8 cellular contexts compared by ENCODE assay signal in the genomic region with DNA sequence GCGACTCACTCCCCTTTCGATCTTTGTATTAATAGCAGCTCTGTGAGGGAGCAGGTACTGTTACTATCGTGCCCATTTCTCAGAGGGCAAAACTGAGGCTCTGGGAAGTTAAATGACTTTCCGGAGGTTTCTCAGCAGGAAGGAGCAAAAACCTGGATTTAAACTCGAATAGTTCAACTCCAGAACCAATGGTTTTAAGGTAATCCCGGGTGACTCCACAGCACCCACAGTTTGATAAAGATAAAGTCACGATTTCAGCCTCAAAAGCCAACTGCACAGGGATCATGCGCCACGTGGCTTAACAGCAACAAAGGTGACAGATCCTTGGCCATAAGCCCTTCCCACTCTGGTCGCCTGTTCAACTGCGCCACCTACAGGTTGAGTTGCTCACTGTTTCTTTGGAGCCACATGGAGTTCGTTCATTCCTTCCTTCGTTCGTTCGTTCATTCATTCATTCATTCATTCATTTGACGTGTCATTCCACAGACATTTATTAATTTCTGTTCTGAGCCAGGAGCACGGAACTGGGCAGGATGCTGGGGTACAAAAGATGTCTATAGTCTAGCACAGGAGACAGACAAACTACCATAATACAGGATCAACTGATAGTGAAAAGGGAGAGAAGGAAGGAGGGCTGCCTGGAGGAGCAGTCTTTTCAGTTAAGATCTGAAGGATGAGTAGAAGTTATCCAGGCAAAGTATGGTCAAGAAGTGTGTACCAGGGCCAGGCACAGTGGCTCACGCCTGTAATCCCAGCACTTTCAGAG.
A peak's percentile ranks its signal among the peaks of the same experiment; 100 is the strongest.
DNase-seq lines count a peak whose midpoint lies in the region; ATAC-seq and TF ChIP-seq lines count a peak whose summit lies in the region.

No MANE protein-coding gene starts in this region.

- H3K9me3 Mint-ChIP-seq in activated CD4-positive, alpha-beta memory T cell treated with anti-CD3 and anti-CD28 coated beads, Interleukin-2, amount 10 ng/mL, durations not matched to agents 7 days and 5 days: no peaks in the 10 kb centered on the region
- peaks cover 0 to 5% (median 0%) of the 10 kb centered on the region in 11 donors for H3K9me3 Mint-ChIP-seq in naive thymus-derived CD4-positive, alpha-beta T cell

- H3K27me3 ChIP-seq in A673 (replicated peaks; ENCODE audit: insufficient read depth, low read depth, low read length, poor library complexity) (peaks cover 31% of the 10 kb centered on the region), suprapubic skin (peaks cover 19% of the 10 kb centered on the region)
- H3K27me3 ChIP-seq in naive thymus-derived CD4-positive, alpha-beta T cell (ENCODE audit: control insufficient read depth in 2 of 2, insufficient read depth in 2 of 2, low read length in 2 of 2): no peaks in the 10 kb centered on the region

- no peak overlapping the region for H3K4me3 ChIP-seq in A673 (ENCODE audit: low read depth, low read length, poor library complexity, severe bottlenecking)
- no peak overlapping the region for H3K4me3 ChIP-seq in GM12865 (ENCODE audit: low read depth, low read length)
- H3K4me3 ChIP-seq in naive thymus-derived CD4-positive, alpha-beta T cell (ENCODE audit: low read length): no peak overlapping the region
- peak overlapping the region; percentile 35 for H3K4me3 ChIP-seq in suprapubic skin

- TF ChIP-seq CTCF in A673 (conservative IDR thresholded peaks at IDR 0.05; ENCODE audit: low read depth, low read length): peak; percentile 90
- TF ChIP-seq CTCF in GM12865 (IDR thresholded peaks at IDR 0.05; ENCODE audit: insufficient read depth, low read depth, low read length, missing control alignments): peak; percentile 72
- TF ChIP-seq CTCF in suprapubic skin (IDR thresholded peaks at IDR 0.05): peak; percentile 58 to 76

- peak; percentile 58 for ATAC-seq in naive thymus-derived CD4-positive, alpha-beta T cell
- ATAC-seq in HG03565 (IDR thresholded peaks at IDR 0.05; ENCODE audit: unreplicated experiment): no peak

- H3K9me3 ChIP-seq in A673 (ENCODE audit: low read depth, low read length, poor library complexity, severe bottlenecking): no peaks in the 10 kb centered on the region
- H3K9me3 ChIP-seq in naive thymus-derived CD4-positive, alpha-beta T cell (ENCODE audit: control insufficient read depth in 2 of 3, low read length in 3 of 3): no peaks in the 10 kb centered on the region
- H3K9me3 ChIP-seq in suprapubic skin: no peaks in the 10 kb centered on the region

- H3K27me3 Mint-ChIP-seq in activated CD4-positive, alpha-beta memory T cell treated with anti-CD3 and anti-CD28 coated beads, Interleukin-2, amount 10 ng/mL, durations not matched to agents 7 days and 5 days: peaks cover 30% of the 10 kb centered on the region
- H3K27me3 Mint-ChIP-seq in naive thymus-derived CD4-positive, alpha-beta T cell: peaks cover 39 to 63% (median 45%) of the 10 kb centered on the region in 5 donors

- POLR2A ChIA-PET in A673 (lab: Charles Lee; ENCODE audit: low non-redundant PET): no interaction called here
- POLR2A ChIA-PET in activated CD4-positive, alpha-beta memory T cell treated with anti-CD3 and anti-CD28 coated beads, Interleukin-2, amount 10 ng/mL, durations not matched to agents 7 days and 5 days (lab: Charles Lee): no interaction called here
- POLR2A ChIA-PET in naive thymus-derived CD4-positive, alpha-beta T cell (lab: Charles Lee): no interaction called here

- no peak overlapping the region for H3K4me3 Mint-ChIP-seq in activated CD4-positive, alpha-beta memory T cell treated with anti-CD3 and anti-CD28 coated beads, Interleukin-2, amount 10 ng/mL, durations not matched to agents 7 days and 5 days
- H3K4me3 Mint-ChIP-seq in naive thymus-derived CD4-positive, alpha-beta T cell: peak overlapping the region in 4 of 10 donors; percentile 9 to 39 (median 32)

- DNase-seq in A673 (ENCODE audit: low spot score) (peak; percentile 80), GM12865 (ENCODE audit: low read depth) (peak; percentile 62), NCI-H2227 (lab: John Stamatoyannopoulos, UW; ENCODE audit: unreplicated experiment) (peak; percentile 82), fibroblast of gingiva (ENCODE audit: low read depth) (peak; percentile 30), suprapubic skin (ENCODE audit: low spot score in 2 of 2) (peak; percentile 68 to 85)
- peak; percentile 67 for DNase-seq in activated CD4-positive, alpha-beta memory T cell treated with anti-CD3 and anti-CD28 coated beads, Interleukin-2, amount 10 ng/mL, durations not matched to agents 7 days and 5 days
- peak in 6 of 9 donors; percentile 2 to 47 (median 16) for DNase-seq in naive thymus-derived CD4-positive, alpha-beta T cell

- CTCF ChIA-PET in A673 (lab: Charles Lee): no interaction called here
- CTCF ChIA-PET in activated CD4-positive, alpha-beta memory T cell treated with anti-CD3 and anti-CD28 coated beads, Interleukin-2, amount 10 ng/mL, durations not matched to agents 7 days and 5 days (lab: Charles Lee): no interaction called here
- CTCF ChIA-PET in naive thymus-derived CD4-positive, alpha-beta T cell (lab: Charles Lee): interaction anchor here (1.3 kb wide), 1 partner anchor 19 kb away, joined by 3 read pairs; no protein-coding TSS in a partner anchor

- intact Hi-C loops in A673 (cut with micrococcal nuclease; ENCODE audit: unreplicated experiment): loop anchor here (2.0 kb wide), 1 partner anchor 50 kb away; no protein-coding TSS in a partner anchor
- intact Hi-C loops in naive thymus-derived CD4-positive, alpha-beta T cell (cut with micrococcal nuclease): no loop called here

- 12% methylated on average over 18 of the region's 18 CpGs for WGBS in suprapubic skin

- H3K4me1 Mint-ChIP-seq in activated CD4-positive, alpha-beta memory T cell treated with anti-CD3 and anti-CD28 coated beads, Interleukin-2, amount 10 ng/mL, durations not matched to agents 7 days and 5 days: peaks cover 5% of the 10 kb centered on the region
- H3K4me1 Mint-ChIP-seq in naive thymus-derived CD4-positive, alpha-beta T cell: peaks cover 5 to 8% (median 7%) of the 10 kb centered on the region in 7 donors

- H3K27ac ChIP-seq in A673 (ENCODE audit: low read depth, low read length, poor library complexity, severe bottlenecking) (no peak overlapping the region), suprapubic skin (no peak overlapping the region)
- no peak overlapping the region for H3K27ac ChIP-seq in naive thymus-derived CD4-positive, alpha-beta T cell (ENCODE audit: low read depth, low read length)

- TF ChIP-seq POLR2A in suprapubic skin (IDR thresholded peaks at IDR 0.05): no peak

- no TSS peak for BruUV-seq in A673 (replicated peaks; lab: Mats Ljungman, UMichigan)

- no peak overlapping the region for H3K27ac Mint-ChIP-seq in activated CD4-positive, alpha-beta memory T cell treated with anti-CD3 and anti-CD28 coated beads, Interleukin-2, amount 10 ng/mL, durations not matched to agents 7 days and 5 days
- no peak overlapping the region for H3K27ac Mint-ChIP-seq in naive thymus-derived CD4-positive, alpha-beta T cell

- H3K36me3 ChIP-seq in A673 (ENCODE audit: insufficient read depth, low read length, poor library complexity, severe bottlenecking) (no peaks in the 10 kb centered on the region), suprapubic skin (no peaks in the 10 kb centered on the region)
- no peaks in the 10 kb centered on the region for H3K36me3 ChIP-seq in naive thymus-derived CD4-positive, alpha-beta T cell (ENCODE audit: control insufficient read depth in 2 of 3, insufficient read depth in 3 of 3, low read length in 3 of 3)

- H3K4me1 ChIP-seq in A673 (ENCODE audit: insufficient read depth, low read length, poor library complexity, severe bottlenecking): no peaks in the 10 kb centered on the region
- H3K4me1 ChIP-seq in naive thymus-derived CD4-positive, alpha-beta T cell (ENCODE audit: control insufficient read depth in 2 of 2, insufficient read depth in 2 of 2, low read length in 2 of 2): no peaks in the 10 kb centered on the region
- H3K4me1 ChIP-seq in suprapubic skin: peaks cover 11% of the 10 kb centered on the region

- no peak for TF ChIP-seq EP300 in suprapubic skin (IDR thresholded peaks at IDR 0.05)

- H3K36me3 Mint-ChIP-seq in activated CD4-positive, alpha-beta memory T cell treated with anti-CD3 and anti-CD28 coated beads, Interleukin-2, amount 10 ng/mL, durations not matched to agents 7 days and 5 days (ENCODE audit: low read depth): no peaks in the 10 kb centered on the region
- H3K36me3 Mint-ChIP-seq in naive thymus-derived CD4-positive, alpha-beta T cell: peaks cover 0 to 8% (median 0%) of the 10 kb centered on the region in 5 donors

Comparison
In these comparisons a context has a peak if more than half of its experiments do, and no peak if none do; other contexts are left out.
1. DNase-seq: peak in every context shown above with its lines; median percentile 82 in NCI-H2227; 80 in A673; 76 in suprapubic skin; 67 in activated CD4-positive, alpha-beta memory T cell treated with anti-CD3 and anti-CD28 coated beads, Interleukin-2, amount 10 ng/mL, durations not matched to agents 7 days and 5 days; 62 in GM12865; 30 in fibroblast of gingiva; 16 in naive thymus-derived CD4-positive, alpha-beta T cell.